Comparison of ENCODE assay signal across 16 cellular contexts in genomic region chr10:71268751-71269150, GRCh38. TPM values are rescaled to one million over a fixed set of nuclear protein-coding genes. Genes with fewer than 3 reads are reported as not detected.
DNase-seq lines count a peak whose midpoint lies in the region; ATAC-seq and TF ChIP-seq lines count a peak whose summit lies in the region.
"Had no signal": no experiment of that assay in that cellular context is flagged by ENCODE, and none has a peak within 500 bp of the region (broad histone marks: within the 10 kb centered on the region; RNA-seq: fewer than 3 reads in every experiment).

No MANE protein-coding gene starts in this region.

- H3K4me2 ChIP-seq in fibroblast of lung (ENCODE audit: extremely low read depth, insufficient read depth, low read length): no peak overlapping the region
- H3K4me2 ChIP-seq: A549 had no signal

- H3K27me3 ChIP-seq in AG04450 (ENCODE audit: control insufficient read depth, insufficient read depth, low read length) (no peaks in the 10 kb centered on the region), fibroblast of lung (ENCODE audit: control insufficient read depth, insufficient read depth, low read length) (no peaks in the 10 kb centered on the region), H7 (ENCODE audit: control insufficient read depth, insufficient read depth, low read length) (no peaks in the 10 kb centered on the region)
- H3K27me3 ChIP-seq: neural progenitor cell had no signal

- CTCF ChIA-PET in AG04450 (lab: Charles Lee): interaction anchor here (0.9 to 4.4 kb wide), 5 partner anchors 12 to 60 kb away, joined by 3 to 38 read pairs (median 4); no protein-coding TSS in a partner anchor

- H3K4me3 ChIP-seq in AG04450 (ENCODE audit: low read depth, low read length): no peak overlapping the region
- H3K4me3 ChIP-seq in fibroblast of lung (replicated peaks in 1 of 4; ENCODE audit: control extremely low read depth in 1 of 4, insufficient read depth in 1 of 4, low read depth in 3 of 4, low read length in 4 of 4): no peak overlapping the region
- H3K4me3 ChIP-seq in H7 (ENCODE audit: insufficient read depth, low read depth, low read length): no peak overlapping the region
- H3K4me3 ChIP-seq: A549, neural progenitor cell had no signal

- H4K20me1 ChIP-seq in fibroblast of lung (ENCODE audit: control insufficient read depth, extremely low read depth, insufficient read depth, low read length): no peaks in the 10 kb centered on the region

- H3K27ac ChIP-seq in AG04450 (ENCODE audit: low read depth, low read length) (peak overlapping the region; percentile 77), fibroblast of lung (ENCODE audit: insufficient read depth, low read length) (peak overlapping the region; percentile 3)

- H3K9ac ChIP-seq in fibroblast of lung (ENCODE audit: insufficient read depth, low read length): no peak overlapping the region
- H3K9ac ChIP-seq: neural progenitor cell had no signal

- H3K4me1 ChIP-seq in fibroblast of lung (ENCODE audit: control insufficient read depth, extremely low read depth, insufficient read depth, low read length): peaks cover 24% of the 10 kb centered on the region

- H3K36me3 ChIP-seq in fibroblast of lung (ENCODE audit: control insufficient read depth, insufficient read depth, low read length) (no peaks in the 10 kb centered on the region), H7 (replicated peaks; ENCODE audit: control insufficient read depth, insufficient read depth, low read length) (no peaks in the 10 kb centered on the region)
- H3K36me3 ChIP-seq: neural progenitor cell had no signal

- no peak overlapping the region for H2AFZ ChIP-seq in fibroblast of lung (ENCODE audit: low read length)

- no peaks in the 10 kb centered on the region for H3K79me2 ChIP-seq in fibroblast of lung (ENCODE audit: control insufficient read depth, insufficient read depth, low read length)

- POLR2A ChIA-PET in AG04450 (lab: Yijun Ruan, JAX): interaction anchor here (0.6 to 1.7 kb wide), 3 partner anchors 28 to 57 kb away, joined by 3 to 6 read pairs (median 4); no protein-coding TSS in a partner anchor

- no peaks in the 10 kb centered on the region; the same call in 1 of the 2 replicates for H3K9me3 ChIP-seq in AG04450 (ENCODE audit: control insufficient read depth, insufficient read depth, low read length)
- no peaks in the 10 kb centered on the region for H3K9me3 ChIP-seq in fibroblast of lung (ENCODE audit: control insufficient read depth, insufficient read depth, low read depth, low read length)
- H3K9me3 ChIP-seq: A549 had no signal

- no peak for DNase-seq in AG04450 (ENCODE audit: low read depth, low spot score)
- DNase-seq in RPMI7951 (ENCODE audit: low read depth): peak; percentile 35
- DNase-seq in fibroblast of lung (ENCODE audit: low read depth in 2 of 2): peak in 1 of 2 donors; percentile 46
- DNase-seq in midbrain (lab: John Stamatoyannopoulos, UW): peak; percentile 59
- no peak for DNase-seq in GM19238 (ENCODE audit: insufficient read length, low spot score)
- no peak for DNase-seq in H7
- DNase-seq: activated CD4-positive, alpha-beta T cell treated with anti-CD3 and anti-CD28 coated beads for 1 hour; activated T-cell treated with anti-CD3 and anti-CD28 coated beads, Interleukin-2, amount 50 U/mL, for 1 hour; amniotic stem cell; NCI-H2107; stimulated activated CD4-positive, alpha-beta T cell treated with anti-CD3 and anti-CD28 coated beads, Interleukin-12 subunit alpha, Interleukin-12 subunit beta, amount 100 ng/mL, for 4 hours; T-helper 1 cell had no signal

- no peak for ATAC-seq in HG03039 (IDR thresholded peaks at IDR 0.05; ENCODE audit: unreplicated experiment)
- no peak for ATAC-seq in HG02981 (IDR thresholded peaks at IDR 0.05; ENCODE audit: unreplicated experiment)

- TF ChIP-seq CTCF in AG04450 (IDR thresholded peaks at IDR 0.05; ENCODE audit: low read depth, low read length): no peak
- no peak for TF ChIP-seq CTCF in fibroblast of lung (conservative IDR thresholded peaks at IDR 0.05 in 1 of 2, IDR thresholded peaks at IDR 0.05 in 1 of 2; ENCODE audit: low read depth in 1 of 2, low read length in 2 of 2)

RNA-seq across cellular contexts. Expression of gene SLC29A3, which starts 50.3 kb away (rescaled TPM):
- polyA plus RNA-seq in AG04450 (2011; rRNA removed) (2.4 and 3.8 TPM in 2 replicates), fibroblast of lung (0.89 and 0.90 TPM in 2 replicates)
- 3.6 and 4.4 TPM in 2 replicates for polyA minus RNA-seq in AG04450 (2011; rRNA and poly(A)+ RNA removed)
- total RNA-seq in RPMI7951 (2014; rRNA removed; shearing (Covaris generic)): 0.39 and 1.2 TPM in 2 replicates
- 2.1 and 2.3 TPM in 2 replicates for total RNA-seq in fibroblast of lung
- polyA plus RNA-seq in fibroblast of lung (2012): 2.4 and 2.7 TPM in 2 replicates
- 6.7 and 7.2 TPM in 2 replicates for polyA minus RNA-seq in fibroblast of lung (ENCODE audit: low replicate concordance)
- total RNA-seq in H7 (2014; rRNA removed; shearing (Covaris generic)): 5.2 and 6.9 TPM in 2 replicates

RNA-seq across cellular contexts. Expression of gene UNC5B, which starts 56.4 kb away (rescaled TPM):
- polyA plus RNA-seq in AG04450 (2011; rRNA removed) (8.1 and 10.2 TPM in 2 replicates), fibroblast of lung (2.5 and 5.5 TPM in 2 replicates)
- polyA minus RNA-seq in AG04450 (2011; rRNA and poly(A)+ RNA removed): 9.0 and 10.9 TPM in 2 replicates
- 19.3 and 25.3 TPM in 2 replicates for total RNA-seq in RPMI7951 (2014; rRNA removed; shearing (Covaris generic))
- total RNA-seq in fibroblast of lung: 36.0 and 60.8 TPM in 2 replicates
- polyA plus RNA-seq in fibroblast of lung (2012): 4.6 and 8.3 TPM in 2 replicates
- 15.2 and 25.2 TPM in 2 replicates for polyA minus RNA-seq in fibroblast of lung (ENCODE audit: low replicate concordance)
- total RNA-seq in H7 (2014; rRNA removed; shearing (Covaris generic)): 34.7 and 40.2 TPM in 2 replicates

Comparison
In these comparisons a context has a peak if more than half of its experiments do, and no peak if none do; other contexts are left out.
1. DNase-seq: peak in RPMI7951 (single experiment) and midbrain (single experiment); none in AG04450 (single experiment), GM19238 (single experiment) and H7 (single experiment).